In the genomic region with DNA sequence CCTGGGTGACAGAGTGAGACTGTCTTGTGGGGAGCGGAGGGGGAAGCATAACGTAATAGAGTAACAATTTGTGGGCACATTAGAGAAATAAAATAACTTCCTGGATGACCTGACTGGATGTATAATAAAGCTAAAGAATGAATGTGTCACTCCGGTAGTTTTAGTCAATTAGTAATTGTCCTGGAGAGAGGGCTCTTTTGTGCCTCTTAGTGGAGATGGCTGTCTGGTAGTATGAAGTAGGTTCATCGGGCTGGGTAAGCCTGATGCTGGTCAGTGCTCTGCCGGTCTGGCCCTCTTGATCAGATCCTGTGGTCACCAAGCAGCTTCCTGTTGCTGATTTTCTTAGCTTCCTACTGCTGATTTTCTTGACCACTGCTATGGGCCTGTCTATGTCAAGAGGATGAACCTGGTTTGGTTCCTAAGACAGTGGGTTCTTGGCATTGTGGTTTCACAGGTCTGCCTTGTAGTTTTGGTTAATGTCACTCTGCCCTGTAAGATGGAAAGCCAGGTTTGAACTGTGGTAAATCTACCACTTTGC, we compare ENCODE assay signal across 10 cellular contexts. TPM values are rescaled to one million over a fixed set of nuclear protein-coding genes. Genes with fewer than 3 reads are reported as not detected.
DNase-seq lines count a peak whose midpoint lies in the region; ATAC-seq and TF ChIP-seq lines count a peak whose summit lies in the region.
"Had no signal": no experiment of that assay in that cellular context is flagged by ENCODE, and none has a peak within 500 bp of the region (broad histone marks: within the 10 kb centered on the region; RNA-seq: fewer than 3 reads in every experiment).

No MANE protein-coding gene starts in this region.

- in situ Hi-C loops in mammary epithelial cell (cut with MboI; ENCODE audit: low sequenced_read_pairs in 2 of 2), result no loop called here

- no peaks in the 10 kb centered on the region for H3K4me1 ChIP-seq in mammary epithelial cell (ENCODE audit: insufficient read depth, low read length)

- no peaks in the 10 kb centered on the region for H3K27me3 ChIP-seq in mammary epithelial cell (ENCODE audit: insufficient read depth, low read length)

- H2AFZ ChIP-seq in mammary epithelial cell (ENCODE audit: low read depth, low read length), result no peak overlapping the region

- H3K36me3 Mint-ChIP-seq in MCF 10A (ENCODE audit: insufficient read depth, unreplicated experiment), result peaks cover 56% of the 10 kb centered on the region
- H3K36me3 Mint-ChIP-seq in effector memory CD8-positive, alpha-beta T cell (ENCODE audit: insufficient read depth), result peaks cover 62% of the 10 kb centered on the region

- H3K27ac Mint-ChIP-seq in MCF 10A (ENCODE audit: low read depth, unreplicated experiment), result peak overlapping the region; percentile 12
- peak overlapping the region; percentile 80 to 86 for H3K27ac Mint-ChIP-seq in effector memory CD8-positive, alpha-beta T cell

- dilution Hi-C loops in mammary epithelial cell (cut with HindIII; ENCODE audit: low sequenced_read_pairs), result no loop called here

- H3K79me2 ChIP-seq in mammary epithelial cell (ENCODE audit: insufficient read depth, low read length), result peaks cover 28% of the 10 kb centered on the region

- no peak overlapping the region for H3K27ac ChIP-seq in mammary epithelial cell (ENCODE audit: insufficient read depth, low read depth, low read length)
- H3K27ac ChIP-seq: SK-N-MC had no signal

- POLR2A ChIA-PET in MCF 10A (lab: Yijun Ruan, JAX), result interaction anchor here (1.2 kb wide), 1 partner anchor 60 kb away, joined by 3 read pairs; no protein-coding TSS in a partner anchor

- CTCF ChIA-PET in MCF 10A (lab: Yijun Ruan, JAX) (interaction anchor here (0.7 kb wide), 1 partner anchor 17 kb away, joined by 5 read pairs; no protein-coding TSS in a partner anchor), mammary epithelial cell (lab: Charles Lee; ENCODE audit: low non-redundant PET) (no interaction called here)

- DNase-seq in MCF 10A (ENCODE audit: unreplicated experiment) (no peak), mammary epithelial cell (no peak), NCI-H187 treated with DMSO at 0.1 percent for 48 hours (lab: John Stamatoyannopoulos, UW) (no peak), T-helper 9 cell (no peak), nucleus accumbens (lab: John Stamatoyannopoulos, UW) (no peak), activated gamma-delta T cell treated with Interleukin-2 at 50 U/mL for 16 hours (no peak)
- peak in 2 of 3 experiments; percentile 7 for DNase-seq in effector memory CD8-positive, alpha-beta T cell
- DNase-seq: activated CD8-positive, alpha-beta memory T cell treated with anti-CD3 and anti-CD28 coated beads, Interleukin-2, amount 50 U/mL, for 48 hours had no signal

- no peak overlapping the region for H3K9ac ChIP-seq in mammary epithelial cell (ENCODE audit: insufficient read depth, low read length)

- BruUV-seq in MCF 10A (replicated peaks; lab: Mats Ljungman, UMichigan) (no TSS peak), mammary epithelial cell (replicated peaks; lab: Mats Ljungman, UMichigan) (no TSS peak)

- H3K4me2 ChIP-seq in mammary epithelial cell (ENCODE audit: insufficient read depth, low read depth, low read length), result no peak overlapping the region

- peak; percentile 68 for ATAC-seq in HG03342 (IDR thresholded peaks at IDR 0.05; ENCODE audit: unreplicated experiment)
- ATAC-seq in effector memory CD8-positive, alpha-beta T cell (replicated peaks), result peak; percentile 90

- no peak overlapping the region for H3K4me3 Mint-ChIP-seq in MCF 10A (ENCODE audit: unreplicated experiment)
- peak overlapping the region; percentile 37 to 56 for H3K4me3 Mint-ChIP-seq in effector memory CD8-positive, alpha-beta T cell

- 100% methylated on average over 4 of the region's 5 CpGs for WGBS in mammary epithelial cell (ENCODE audit: low coverage, missing lambda C conversion rate)

- no peaks in the 10 kb centered on the region for H3K9me3 ChIP-seq in mammary epithelial cell (replicated peaks; ENCODE audit: insufficient read depth, low read length)

- H3K4me1 Mint-ChIP-seq in MCF 10A (ENCODE audit: insufficient read depth, unreplicated experiment), result peaks cover 6% of the 10 kb centered on the region
- H3K4me1 Mint-ChIP-seq in effector memory CD8-positive, alpha-beta T cell (ENCODE audit: low read depth in 2 of 2), result peaks cover 29 to 30% of the 10 kb centered on the region in 2 donors

- no peaks in the 10 kb centered on the region for H3K27me3 Mint-ChIP-seq in MCF 10A (ENCODE audit: insufficient read depth, unreplicated experiment)
- H3K27me3 Mint-ChIP-seq in effector memory CD8-positive, alpha-beta T cell, result no peaks in the 10 kb centered on the region

- intact Hi-C loops in MCF 10A (cut with micrococcal nuclease) (no loop called here), mammary epithelial cell (cut with micrococcal nuclease) (no loop called here)

- H3K9me3 Mint-ChIP-seq in MCF 10A (ENCODE audit: unreplicated experiment), result no peaks in the 10 kb centered on the region
- no peaks in the 10 kb centered on the region for H3K9me3 Mint-ChIP-seq in effector memory CD8-positive, alpha-beta T cell

- H3K36me3 ChIP-seq in mammary epithelial cell (ENCODE audit: insufficient read depth, low read length), result peaks cover 8% of the 10 kb centered on the region

- no peaks in the 10 kb centered on the region for H4K20me1 ChIP-seq in mammary epithelial cell (ENCODE audit: insufficient read depth, low read length)

- TF ChIP-seq CTCF in MCF 10A (IDR thresholded peaks at IDR 0.05; ENCODE audit: unreplicated experiment) (no peak), mammary epithelial cell (conservative IDR thresholded peaks at IDR 0.05 in 1 of 2, IDR thresholded peaks at IDR 0.05 in 1 of 2; ENCODE audit: extremely low read depth in 1 of 2, insufficient read depth in 1 of 2, low read depth in 1 of 2, low read length in 2 of 2) (no peak)

- H3K4me3 ChIP-seq in mammary epithelial cell (replicated peaks in 1 of 3; ENCODE audit: insufficient read depth in 1 of 3, low read depth in 2 of 3, low read length in 3 of 3), result no peak overlapping the region
- H3K4me3 ChIP-seq: SK-N-MC had no signal

RNA-seq across cellular contexts. Expression of a gene that starts 34.1 kb away (rescaled TPM):
- total RNA-seq in MCF 10A (2022) (17.8 and 23.2 TPM in 2 replicates), mammary epithelial cell (10 to 100 TPM; 14.0 to 19.3 TPM)
- polyA plus RNA-seq in mammary epithelial cell, result 5.6 TPM
- 9.1 TPM for polyA minus RNA-seq in mammary epithelial cell

Comparison
In these comparisons a context has a peak if more than half of its experiments do, and no peak if none do; other contexts are left out.
1. DNase-seq: peak in effector memory CD8-positive, alpha-beta T cell (2 of 3); none in MCF 10A (single experiment), mammary epithelial cell (single experiment), NCI-H187 treated with DMSO at 0.1 percent for 48 hours (single experiment), T-helper 9 cell (single experiment), nucleus accumbens (0 of 56) and activated gamma-delta T cell treated with Interleukin-2 at 50 U/mL for 16 hours (single experiment).